In genomic region chr10:125773702-125774101, GRCh38 we compare ENCODE assay signal across 1 cellular context.
TF ChIP-seq lines count a peak whose summit lies in the region.

No MANE protein-coding gene starts in this region.

TF ChIP-seq in IMR-90, 13 proteins besides CTCF, POLR2A, EP300 and RAD21:
- no peak for TF ChIP-seq ELK1 (IDR thresholded peaks at IDR 0.05; ENCODE audit: borderline replicate concordance, low read depth, low read length)
- TF ChIP-seq CEBPB (IDR thresholded peaks at IDR 0.05; ENCODE audit: low read depth, low read length) = no peak
- TF ChIP-seq USF2 (IDR thresholded peaks at IDR 0.05; ENCODE audit: low read depth, low read length) = no peak
- TF ChIP-seq MAFK (IDR thresholded peaks at IDR 0.05; ENCODE audit: low read depth, low read length) = no peak
- TF ChIP-seq SMC3 (IDR thresholded peaks at IDR 0.05; ENCODE audit: low read depth, low read length) = no peak
- TF ChIP-seq MXI1 (IDR thresholded peaks at IDR 0.05; ENCODE audit: borderline replicate concordance, low read depth, low read length) = no peak
- TF ChIP-seq FOS (IDR thresholded peaks at IDR 0.05; ENCODE audit: low read depth, low read length) = no peak
